ENCODE assay signal across 30 cellular contexts in genomic region chr20:46914789-46915359, GRCh38. TPM values are rescaled to one million over a fixed set of nuclear protein-coding genes. Genes with fewer than 3 reads are reported as not detected.
A peak's percentile ranks its signal among the peaks of the same experiment; 100 is the strongest.
DNase-seq lines count a peak whose midpoint lies in the region; ATAC-seq and TF ChIP-seq lines count a peak whose summit lies in the region.
"Had no signal": no experiment of that assay in that cellular context is flagged by ENCODE, and none has a peak within 500 bp of the region (broad histone marks: within the 10 kb centered on the region; RNA-seq: fewer than 3 reads in every experiment).

No MANE protein-coding gene starts in this region.

- WGBS in sigmoid colon, 2 donors = 84 to 90% methylated on average over 14 of the region's 14 CpGs
- no CpG with 5 or more reads among the region's 14 CpGs for WGBS in H9 (ENCODE audit: extremely low coverage, insufficient read length, low lambda C conversion rate)

- no peak overlapping the region for H3K27ac Mint-ChIP-seq in H9
- H3K27ac Mint-ChIP-seq in naive thymus-derived CD8-positive, alpha-beta T cell = no peak overlapping the region
- H3K27ac Mint-ChIP-seq: B cell; CD8-positive, alpha-beta memory T cell; effector memory CD8-positive, alpha-beta T cell; type B pancreatic cell had no signal

- no peak overlapping the region for H3K23ac ChIP-seq in H9 (ENCODE audit: insufficient read length, low read depth, low read length)

- H4K8ac ChIP-seq in H9 (replicated peaks; ENCODE audit: insufficient read length, low read depth, low read length) = no peak overlapping the region

- H3K79me1 ChIP-seq in H9 (ENCODE audit: insufficient read depth, low read depth, low read length, poor library complexity, severe bottlenecking) = no peaks in the 10 kb centered on the region

- no peaks in the 10 kb centered on the region for H3K23me2 ChIP-seq in H9 (ENCODE audit: insufficient read length, low read depth, low read length, poor library complexity, severe bottlenecking)

- no peak overlapping the region for H3K56ac ChIP-seq in H9 (ENCODE audit: insufficient read length, low read depth, low read length)

- H2BK20ac ChIP-seq in H9 (ENCODE audit: low read depth, low read length, poor library complexity, severe bottlenecking) = no peak overlapping the region

- no peak overlapping the region for H3T11ph ChIP-seq in H9 (ENCODE audit: low read length)

- no peak for TF ChIP-seq POLR2A in sigmoid colon (IDR thresholded peaks at IDR 0.05)

- H3K9me3 Mint-ChIP-seq in H9 = peaks cover 10 to 11% of the 10 kb centered on the region in 2 experiments; a peak in 4 of 5 replicates
- peaks cover 0 to 4% (median 0%) of the 10 kb centered on the region in 9 donors for H3K9me3 Mint-ChIP-seq in naive thymus-derived CD8-positive, alpha-beta T cell
- H3K9me3 Mint-ChIP-seq: effector memory CD8-positive, alpha-beta T cell had no signal

- DNase-seq in Right ventricle myocardium inferior (ENCODE audit: missing footprints) = no peak
- no peak for DNase-seq in cardiac septum (ENCODE audit: low spot score)
- no peak for DNase-seq in left ventricle myocardium inferior
- peak; percentile 69 for DNase-seq in sigmoid colon
- DNase-seq in H9 = no peak
- no peak for DNase-seq in naive thymus-derived CD8-positive, alpha-beta T cell
- no peak for DNase-seq in amniotic stem cell (lab: John Stamatoyannopoulos, UW)
- DNase-seq in NCI-H2171 (lab: John Stamatoyannopoulos, UW) = no peak
- DNase-seq: activated CD8-positive, alpha-beta memory T cell treated with anti-CD3 and anti-CD28 coated beads for 24 hours; activated gamma-delta T cell; activated T-cell treated with anti-CD3 and anti-CD28 coated beads, Interleukin-2, amount 50 U/mL, for 1 hour; CD8-positive, alpha-beta memory T cell; effector memory CD8-positive, alpha-beta T cell; glutamatergic neuron; GM23248; kidney; NCI-H1417; NCI-H2107; NCI-H510A treated with DMSO at 0.1 percent for 48 hours; occipital lobe; stimulated activated naive CD8-positive, alpha-beta T cell treated with anti-CD3 and anti-CD28 coated beads, Interleukin-15, Interleukin-2, amounts not matched to agents 100 U/mL and 50 U/mL, for 24 hours had no signal

- no peak overlapping the region for H2BK15ac ChIP-seq in H9 (ENCODE audit: low read depth, low read length)

- H3K27ac ChIP-seq in left ventricle myocardium inferior (replicated peaks) (peak overlapping the region; percentile 19), sigmoid colon (peak overlapping the region in 1 of 4 donors; percentile 18), H9 (ENCODE audit: insufficient read length, low read depth, low read length) (no peak overlapping the region)
- H3K27ac ChIP-seq: 22Rv1, GM23248 had no signal

- no peak overlapping the region for H3K14ac ChIP-seq in H9 (ENCODE audit: insufficient read depth, low read length)

- intact Hi-C loops in Right ventricle myocardium inferior (cut with DNase I) = no loop called here
- intact Hi-C loops in cardiac septum (cut with DNase I) = no loop called here
- intact Hi-C loops in left ventricle myocardium inferior (cut with micrococcal nuclease) = no loop called here
- intact Hi-C loops in sigmoid colon (cut with DNase I) = no loop called here

- H4K20me1 ChIP-seq in H9 (ENCODE audit: control insufficient read depth, insufficient read depth, insufficient read length) = no peaks in the 10 kb centered on the region

- peaks cover 4% of the 10 kb centered on the region for H3K27me3 Mint-ChIP-seq in H9 (ENCODE audit: low read depth)
- peaks cover 0 to 21% (median 7%) of the 10 kb centered on the region in 5 donors for H3K27me3 Mint-ChIP-seq in naive thymus-derived CD8-positive, alpha-beta T cell

- peaks cover 6 to 7% of the 10 kb centered on the region in 2 experiments for H3K4me1 Mint-ChIP-seq in H9
- peaks cover 0 to 2% (median 0%) of the 10 kb centered on the region in 4 donors for H3K4me1 Mint-ChIP-seq in naive thymus-derived CD8-positive, alpha-beta T cell
- H3K4me1 Mint-ChIP-seq: B cell; CD8-positive, alpha-beta memory T cell had no signal

- no peak for TF ChIP-seq EP300 in sigmoid colon (IDR thresholded peaks at IDR 0.05)

- peaks cover 19% of the 10 kb centered on the region for H3K9me3 ChIP-seq in left ventricle myocardium inferior (replicated peaks)
- H3K9me3 ChIP-seq in sigmoid colon = peaks cover 0 to 3% (median 0%) of the 10 kb centered on the region in 4 donors
- no peaks in the 10 kb centered on the region for H3K9me3 ChIP-seq in H9 (ENCODE audit: control insufficient read depth, low read depth, low read length)

- H2BK120ac ChIP-seq in H9 (ENCODE audit: low read depth, low read length, poor library complexity, severe bottlenecking) = no peak overlapping the region

- H3K4me1 ChIP-seq in left ventricle myocardium inferior = no peaks in the 10 kb centered on the region
- H3K4me1 ChIP-seq in sigmoid colon = no peaks in the 10 kb centered on the region
- H3K4me1 ChIP-seq in H9 (ENCODE audit: insufficient read depth, low read length) = no peaks in the 10 kb centered on the region

- no peak overlapping the region for H3K4me2 ChIP-seq in H9 (ENCODE audit: insufficient read depth, insufficient read length, low read length)

- POLR2A ChIA-PET in naive thymus-derived CD8-positive, alpha-beta T cell (lab: Charles Lee) = no interaction called here

- no peak overlapping the region for H3K9ac ChIP-seq in H9 (ENCODE audit: extremely low read depth, insufficient read length, low read length)
- H3K9ac ChIP-seq: GM23248 had no signal

- no peak for TF ChIP-seq CTCF in left ventricle myocardium inferior (IDR thresholded peaks at IDR 0.05; ENCODE audit: borderline replicate concordance)
- no peak for TF ChIP-seq CTCF in sigmoid colon (IDR thresholded peaks at IDR 0.05)
- no peak for TF ChIP-seq CTCF in H9 (conservative IDR thresholded peaks at IDR 0.05)

- peaks cover 1 to 16% (median 2%) of the 10 kb centered on the region in 3 experiments; a peak in 2 of 7 replicates for H3K36me3 Mint-ChIP-seq in H9 (ENCODE audit: insufficient read depth in 1 of 3, low read depth in 3 of 3)
- H3K36me3 Mint-ChIP-seq in naive thymus-derived CD8-positive, alpha-beta T cell = no peaks in the 10 kb centered on the region
- H3K36me3 Mint-ChIP-seq: CD8-positive, alpha-beta memory T cell had no signal

- no peak overlapping the region for H2BK5ac ChIP-seq in H9 (ENCODE audit: insufficient read length, low read length)

- H3K4me3 ChIP-seq in left ventricle myocardium inferior (no peak overlapping the region), sigmoid colon (no peak overlapping the region)
- H3K4me3 ChIP-seq: GM23248, K562, MG63 had no signal

- H2AFZ ChIP-seq in H9 (ENCODE audit: low read length) = no peak overlapping the region
- H2AFZ ChIP-seq: GM23248 had no signal

- H4K91ac ChIP-seq in H9 (ENCODE audit: insufficient read length, low read depth, low read length) = no peak overlapping the region

- no peak overlapping the region for H2AK5ac ChIP-seq in H9 (ENCODE audit: insufficient read length, low read length)

- H3K36me3 ChIP-seq in left ventricle myocardium inferior (no peaks in the 10 kb centered on the region), sigmoid colon (no peaks in the 10 kb centered on the region)

- H3K27me3 ChIP-seq in left ventricle myocardium inferior (ENCODE audit: low read depth) = peaks cover 47% of the 10 kb centered on the region
- H3K27me3 ChIP-seq in sigmoid colon = no peaks in the 10 kb centered on the region
- H3K27me3 ChIP-seq in H9 (ENCODE audit: insufficient read depth, low read length) = no peaks in the 10 kb centered on the region
- H3K27me3 ChIP-seq: MG63 had no signal

- H4K5ac ChIP-seq in H9 (ENCODE audit: insufficient read length, low read depth, low read length) = no peak overlapping the region

- peak; percentile 71 for ATAC-seq in Right ventricle myocardium inferior
- ATAC-seq in naive thymus-derived CD8-positive, alpha-beta T cell = no peak
- ATAC-seq: effector memory CD8-positive, alpha-beta T cell; esophagus mucosa; K562; stimulated activated naive CD8-positive, alpha-beta T cell treated with anti-CD3 and anti-CD28 coated beads, Interleukin-15, Interleukin-2, amounts not matched to agents 100 U/mL and 50 U/mL, for 24 hours had no signal

- H3K4ac ChIP-seq in H9 (ENCODE audit: low read depth, low read length) = no peak overlapping the region

- H3K18ac ChIP-seq in H9 (ENCODE audit: insufficient read length, low read depth, low read length) = no peak overlapping the region

- no peak overlapping the region for H2BK12ac ChIP-seq in H9 (ENCODE audit: insufficient read length, low read depth, low read length)

- H3K79me2 ChIP-seq in H9 (ENCODE audit: insufficient read depth, low read length) = no peaks in the 10 kb centered on the region

- H3K4me3 Mint-ChIP-seq in H9 = no peak overlapping the region
- no peak overlapping the region for H3K4me3 Mint-ChIP-seq in naive thymus-derived CD8-positive, alpha-beta T cell
- H3K4me3 Mint-ChIP-seq: B cell; CD8-positive, alpha-beta memory T cell; effector memory CD8-positive, alpha-beta T cell; type B pancreatic cell had no signal

RNA-seq across cellular contexts. Expression of gene EYA2, which starts 20.2 kb away (rescaled TPM):
- 1.5 TPM for total RNA-seq in Right ventricle myocardium inferior
- 0.40 TPM for total RNA-seq in cardiac septum
- 0.63 TPM for total RNA-seq in left ventricle myocardium inferior
- total RNA-seq in sigmoid colon = 1 to 10 TPM; 1.2 to 3.3 (median 2.6) TPM
- 10 to 100 TPM in 1 of 3 donors, 1 to 10 TPM in 2; 5.4 to 11.8 (median 6.1) TPM for polyA plus RNA-seq in sigmoid colon
- total RNA-seq in H9 (2021) = 0.68 and 0.74 TPM in 2 replicates
- not detected for total RNA-seq in naive thymus-derived CD8-positive, alpha-beta T cell
- polyA plus RNA-seq in naive thymus-derived CD8-positive, alpha-beta T cell = not detected
- total RNA-seq: CD8-positive, alpha-beta memory T cell; GM23248; K562; lung microvascular endothelial cell; SK-MEL-5; T-helper 1 cell treated with Interleukin-12 subunit alpha and Interleukin-12 subunit beta and Interleukin-4 antibody, amounts not matched to agents 30 ng/mL and 1 ng/mL, for 36 hours had no signal
- polyA plus RNA-seq: CD8-positive, alpha-beta memory T cell had no signal
